Comparison of ENCODE assay signal across 10 cellular contexts in the genomic region with DNA sequence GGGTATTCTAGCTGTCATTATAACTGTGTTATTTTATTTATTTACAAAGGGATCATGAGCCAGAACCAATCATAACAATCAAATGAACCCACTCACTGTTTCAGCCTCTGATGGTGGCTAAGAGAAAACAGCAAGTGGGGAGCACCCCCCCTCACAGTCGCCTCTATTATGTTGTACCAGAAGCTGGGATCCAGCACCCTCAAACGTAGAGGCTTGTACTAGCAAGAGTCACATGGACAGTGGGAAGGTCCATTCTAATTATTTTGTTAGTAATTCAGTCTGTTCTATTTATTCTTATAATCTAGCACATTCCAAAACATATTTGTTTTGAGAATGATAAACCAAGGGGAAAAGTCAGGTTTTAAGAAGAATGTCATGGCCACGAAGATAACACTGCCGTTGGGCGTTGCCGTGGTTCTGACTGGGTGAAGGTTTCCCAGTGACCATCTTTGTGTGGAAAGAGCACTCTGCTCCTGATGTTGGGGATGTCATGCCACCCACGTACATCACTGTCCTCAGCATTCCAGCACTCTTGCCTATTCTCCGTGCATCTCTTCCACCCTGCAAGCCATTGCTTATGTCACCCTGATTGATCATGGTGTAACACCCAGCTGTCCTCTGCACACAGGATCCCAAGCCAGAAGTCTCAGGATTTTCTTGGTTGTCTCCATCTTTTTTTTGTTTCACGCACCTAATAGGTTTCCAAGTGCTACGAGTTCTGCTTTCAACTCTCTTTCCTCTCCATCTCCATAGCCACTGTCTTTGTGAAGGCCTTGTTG.
DNase-seq lines count a peak whose midpoint lies in the region; ATAC-seq, FAIRE-seq and TF ChIP-seq lines count a peak whose summit lies in the region.
"Had no signal": no experiment of that assay in that cellular context is flagged by ENCODE, and none has a peak within 500 bp of the region (broad histone marks: within the 10 kb centered on the region; RNA-seq: fewer than 3 reads in every experiment).

No MANE protein-coding gene starts in this region.

- H3K36me3 Mint-ChIP-seq in CD4-positive, alpha-beta T cell (ENCODE audit: low read depth), result peaks cover 15% of the 10 kb centered on the region
- no peaks in the 10 kb centered on the region for H3K36me3 Mint-ChIP-seq in nephron progenitor cell (ENCODE audit: low read depth)

- no peaks in the 10 kb centered on the region for H3K9me3 ChIP-seq in CD4-positive, alpha-beta T cell (ENCODE audit: control insufficient read depth, low read length)
- H3K9me3 ChIP-seq in PC-3 (ENCODE audit: low read length) (no peaks in the 10 kb centered on the region), pancreas (no peaks in the 10 kb centered on the region)

- BruUV-seq in PC-3 (replicated peaks; lab: Mats Ljungman, UMichigan), result no TSS peak

- TF ChIP-seq CTCF in CD4-positive, alpha-beta T cell (IDR thresholded peaks at IDR 0.05), result no peak
- TF ChIP-seq CTCF in PC-3 (conservative IDR thresholded peaks at IDR 0.05; ENCODE audit: low read depth, low read length) (no peak), choroid plexus epithelial cell (conservative IDR thresholded peaks at IDR 0.05; ENCODE audit: low read depth, low read length) (no peak), pancreas (IDR thresholded peaks at IDR 0.05) (no peak), nephron progenitor cell (IDR thresholded peaks at IDR 0.05) (no peak)

- peak overlapping the region; percentile 10; the same call in 1 of the 2 replicates for H3K4me3 ChIP-seq in PC-3 (ENCODE audit: low read length)
- H3K4me3 ChIP-seq in choroid plexus epithelial cell (ENCODE audit: low read depth, low read length), result no peak overlapping the region
- no peak overlapping the region for H3K4me3 ChIP-seq in pancreas

- H3K4me1 ChIP-seq in PC-3 (ENCODE audit: insufficient read depth, low read length) (peaks cover 58% of the 10 kb centered on the region), pancreas (peaks cover 7 to 21% (median 16%) of the 10 kb centered on the region in 3 donors)

- DNase-seq in CD4-positive, alpha-beta T cell, result no peak
- DNase-seq in PC-3, result no peak
- DNase-seq in choroid plexus epithelial cell (ENCODE audit: low read depth), result peak; percentile 46
- DNase-seq in pancreas, result no peak
- DNase-seq in HPDE6-E6E7 (ENCODE audit: extremely low spot score), result no peak
- DNase-seq in nephron progenitor cell, result no peak
- DNase-seq in pons (ENCODE audit: low spot score), result no peak

- CTCF ChIA-PET in CD4-positive, alpha-beta T cell (lab: Charles Lee), result no interaction called here
- CTCF ChIA-PET in PC-3 (lab: Charles Lee), result interaction anchor here (0.7 to 0.9 kb wide), 2 partner anchors 15 to 40 kb away, joined by 3 to 4 read pairs; no protein-coding TSS in a partner anchor

- 43 to 54% methylated on average over 10 of the region's 10 CpGs for WGBS in pancreas, 2 donors

- no peaks in the 10 kb centered on the region for H3K9me2 ChIP-seq in PC-3 (replicated peaks; ENCODE audit: low read length)

- peaks cover 68% of the 10 kb centered on the region for H3K4me1 Mint-ChIP-seq in CD4-positive, alpha-beta T cell (ENCODE audit: low read depth)
- peaks cover 11% of the 10 kb centered on the region for H3K4me1 Mint-ChIP-seq in nephron progenitor cell

- H3K36me3 ChIP-seq in PC-3 (ENCODE audit: low read depth, low read length), result no peaks in the 10 kb centered on the region
- no peaks in the 10 kb centered on the region for H3K36me3 ChIP-seq in pancreas

- H3K4me2 ChIP-seq in PC-3 (ENCODE audit: low read length), result peak overlapping the region; percentile 37

- no peak overlapping the region for H3K27ac ChIP-seq in CD4-positive, alpha-beta T cell (ENCODE audit: low read depth, low read length)
- peak overlapping the region; percentile 96 for H3K27ac ChIP-seq in PC-3 (ENCODE audit: low read length)
- H3K27ac ChIP-seq in pancreas, result peak overlapping the region in 2 of 4 donors; percentile 6 to 53

- H3K27me3 Mint-ChIP-seq in CD4-positive, alpha-beta T cell, result no peaks in the 10 kb centered on the region
- peaks cover 4% of the 10 kb centered on the region for H3K27me3 Mint-ChIP-seq in nephron progenitor cell (ENCODE audit: low read depth, poor library complexity)

- intact Hi-C loops in CD4-positive, alpha-beta T cell (cut with DNase I, micrococcal nuclease), result no loop called here
- intact Hi-C loops in PC-3 (cut with micrococcal nuclease) (loop anchor here (2.0 to 5.0 kb wide), 3 partner anchors 59 to 236 kb away; partner anchors contain the start of gene PRKCA), pancreas (cut with DNase I) (no loop called here)

- H3K9me3 Mint-ChIP-seq in CD4-positive, alpha-beta T cell, result no peaks in the 10 kb centered on the region
- H3K9me3 Mint-ChIP-seq in nephron progenitor cell, result no peaks in the 10 kb centered on the region

- H3K4me3 Mint-ChIP-seq in CD4-positive, alpha-beta T cell, result peak overlapping the region; percentile 23
- H3K4me3 Mint-ChIP-seq in nephron progenitor cell, result no peak overlapping the region

- no peak for FAIRE-seq in pancreas (lab: Jason Lieb, UNC)
- FAIRE-seq: GM19239, small intestine had no signal

- no peaks in the 10 kb centered on the region for H4K20me1 ChIP-seq in PC-3 (ENCODE audit: low read length)

- H3F3A ChIP-seq in PC-3 (ENCODE audit: low read length, unreplicated experiment), result peaks cover 9% of the 10 kb centered on the region

- H3K27me3 ChIP-seq in CD4-positive, alpha-beta T cell (ENCODE audit: control insufficient read depth, insufficient read depth, low read length), result no peaks in the 10 kb centered on the region
- H3K27me3 ChIP-seq in PC-3 (ENCODE audit: low read length), result no peaks in the 10 kb centered on the region
- no peaks in the 10 kb centered on the region for H3K27me3 ChIP-seq in pancreas

- ATAC-seq in CD4-positive, alpha-beta T cell (ENCODE audit: poor library complexity), result no peak
- ATAC-seq in PC-3 (peak; percentile 4; the same call in 1 of the 2 replicates), pancreas (peak; percentile 6 to 13 (median 8)), GM18502 (IDR thresholded peaks at IDR 0.05; ENCODE audit: poor library complexity, unreplicated experiment) (no peak)

- H2AFZ ChIP-seq in PC-3 (ENCODE audit: low read length), result no peak overlapping the region

- peak overlapping the region; percentile 52 for H3K9ac ChIP-seq in PC-3 (ENCODE audit: low read length)

- H3K79me2 ChIP-seq in PC-3 (ENCODE audit: low read length), result peaks cover 58% of the 10 kb centered on the region

- peak overlapping the region; percentile 11 for H3K27ac Mint-ChIP-seq in CD4-positive, alpha-beta T cell
- H3K27ac Mint-ChIP-seq in nephron progenitor cell, result no peak overlapping the region

- POLR2A ChIA-PET in CD4-positive, alpha-beta T cell (lab: Charles Lee), result no interaction called here
- POLR2A ChIA-PET in PC-3 (lab: Charles Lee; ENCODE audit: unreplicated experiment), result interaction anchor here (0.5 to 1.5 kb wide), 5 partner anchors 15 to 204 kb away, joined by 3 to 10 read pairs (median 6); no protein-coding TSS in a partner anchor

Comparison
In these comparisons a context has a peak if more than half of its experiments do, and no peak if none do; other contexts are left out.
1. ATAC-seq: peak in PC-3 (single experiment) and pancreas (4 of 4); none in CD4-positive, alpha-beta T cell (single experiment) and GM18502 (single experiment).